Comparison of ENCODE assay signal across 9 cellular contexts in the genomic region with DNA sequence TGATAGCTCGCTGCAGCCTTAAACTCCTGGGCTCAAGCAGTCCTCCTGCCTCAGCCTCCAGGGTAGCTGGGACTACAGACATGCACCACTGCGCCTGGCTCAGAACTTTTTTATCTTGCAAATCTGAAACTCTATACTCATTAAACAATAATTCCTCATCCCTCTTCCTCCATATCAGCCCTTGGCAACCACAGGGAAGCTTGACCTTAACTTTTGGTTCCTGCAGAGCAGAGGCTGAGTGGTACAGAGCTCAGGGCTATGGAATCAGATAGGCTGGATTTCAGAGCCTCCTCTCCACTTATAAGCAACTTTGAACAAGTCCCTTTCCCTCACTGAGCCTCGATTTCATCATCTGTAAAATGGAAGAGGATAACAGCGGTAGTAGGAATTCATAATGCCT.
"Had no signal": no experiment of that assay in that cellular context is flagged by ENCODE, and none has a peak within 500 bp of the region (broad histone marks: within the 10 kb centered on the region; RNA-seq: fewer than 3 reads in every experiment).

No MANE protein-coding gene starts in this region.

- ATAC-seq: esophagus mucosa; heart left ventricle; mucosa of descending colon; naive thymus-derived CD8-positive, alpha-beta T cell had no signal

- H3K4me3 Mint-ChIP-seq: naive thymus-derived CD8-positive, alpha-beta T cell had no signal

- H3K4me1 Mint-ChIP-seq: naive thymus-derived CD8-positive, alpha-beta T cell had no signal

- DNase-seq: effector memory CD4-positive, alpha-beta T cell; heart left ventricle; hippocampal formation; mucosa of descending colon; naive thymus-derived CD8-positive, alpha-beta T cell; small intestine; stimulated activated CD4-positive, alpha-beta T cell treated with anti-CD3 and anti-CD28 coated beads, Interleukin-12 subunit alpha, Interleukin-12 subunit beta, amount 100 ng/mL, for 4 hours; stimulated activated naive CD4-positive, alpha-beta T cell treated with Interleukin-2 at 50 U/mL for 16 hours had no signal

- H3K9me3 Mint-ChIP-seq: naive thymus-derived CD8-positive, alpha-beta T cell had no signal

- H3K27me3 Mint-ChIP-seq: naive thymus-derived CD8-positive, alpha-beta T cell had no signal
